In genomic region chr7:96837583-96837982, GRCh38 we compare ENCODE assay signal across 13 cellular contexts.
A peak's percentile ranks its signal among the peaks of the same experiment; 100 is the strongest.
DNase-seq lines count a peak whose midpoint lies in the region; ATAC-seq, FAIRE-seq and TF ChIP-seq lines count a peak whose summit lies in the region.
"Had no signal": no experiment of that assay in that cellular context is flagged by ENCODE, and none has a peak within 500 bp of the region (broad histone marks: within the 10 kb centered on the region; RNA-seq: fewer than 3 reads in every experiment).

No MANE protein-coding gene starts in this region.

- WGBS in neuronal stem cell (ENCODE audit: extremely low coverage in 2 of 2, insufficient read length in 2 of 2, insufficient replicate concordance in 1 of 2), 2 donors, result no CpG with 5 or more reads among the region's 2 CpGs

- no peak overlapping the region for H4K8ac ChIP-seq in neuronal stem cell (ENCODE audit: low read depth, low read length)

- H3K23ac ChIP-seq in neuronal stem cell (ENCODE audit: low read depth, low read length, poor library complexity), result no peak overlapping the region

- H4K91ac ChIP-seq in neuronal stem cell (ENCODE audit: low read depth, low read length, poor library complexity), result no peak overlapping the region

- peak; percentile 95 for ATAC-seq in CD8-positive, alpha-beta T cell
- peak; percentile 98 for ATAC-seq in GM19043 (IDR thresholded peaks at IDR 0.05; ENCODE audit: low read depth, unreplicated experiment)
- peak; percentile 88 for ATAC-seq in HG03025 (IDR thresholded peaks at IDR 0.05; ENCODE audit: low FRiP score, unreplicated experiment)
- ATAC-seq: gastroesophageal sphincter had no signal

- H3K9me3 Mint-ChIP-seq in CD8-positive, alpha-beta T cell, result no peaks in the 10 kb centered on the region

- H3K79me1 ChIP-seq in neuronal stem cell (ENCODE audit: low read depth, low read length), result no peaks in the 10 kb centered on the region

- no peak overlapping the region for H3K27ac ChIP-seq in CD8-positive, alpha-beta T cell (ENCODE audit: low read depth, low read length)
- H3K27ac ChIP-seq in substantia nigra (ENCODE audit: low read depth, low read length, poor library complexity, severe bottlenecking) (no peak overlapping the region), neuronal stem cell (replicated peaks; ENCODE audit: low read length) (no peak overlapping the region)
- H3K27ac ChIP-seq: gastroesophageal sphincter, transverse colon had no signal

- intact Hi-C loops in CD8-positive, alpha-beta T cell (cut with DNase I, micrococcal nuclease), result no loop called here

- H3K36me3 ChIP-seq in CD8-positive, alpha-beta T cell (ENCODE audit: insufficient read depth, low read length), result no peaks in the 10 kb centered on the region
- no peaks in the 10 kb centered on the region for H3K36me3 ChIP-seq in neuronal stem cell (replicated peaks in 1 of 2; ENCODE audit: control insufficient read depth in 2 of 2, insufficient read depth in 2 of 2, low read length in 2 of 2)
- H3K36me3 ChIP-seq: gastroesophageal sphincter, transverse colon had no signal

- no peak overlapping the region for H2BK5ac ChIP-seq in neuronal stem cell (ENCODE audit: low read length)

- no peak for FAIRE-seq in urothelium cell line (lab: Jason Lieb, UNC)
- FAIRE-seq: G401.6 had no signal

- H3K9me3 ChIP-seq in CD8-positive, alpha-beta T cell (ENCODE audit: low read length), result no peaks in the 10 kb centered on the region
- no peaks in the 10 kb centered on the region for H3K9me3 ChIP-seq in neuronal stem cell (replicated peaks in 1 of 2; ENCODE audit: control insufficient read depth in 2 of 2, insufficient read depth in 1 of 2, low read depth in 1 of 2, low read length in 2 of 2)
- H3K9me3 ChIP-seq: gastroesophageal sphincter, transverse colon had no signal

- POLR2A ChIA-PET in CD8-positive, alpha-beta T cell (lab: Charles Lee), result no interaction called here

- no peak overlapping the region for H3K14ac ChIP-seq in neuronal stem cell (ENCODE audit: low read length)

- H3K27me3 ChIP-seq in CD8-positive, alpha-beta T cell (ENCODE audit: insufficient read depth, low read length), result peaks cover 6% of the 10 kb centered on the region
- no peaks in the 10 kb centered on the region for H3K27me3 ChIP-seq in neuronal stem cell (ENCODE audit: control insufficient read depth in 3 of 3, insufficient read depth in 3 of 3, low read depth in 1 of 3, low read length in 3 of 3)
- H3K27me3 ChIP-seq: gastroesophageal sphincter, transverse colon had no signal

- no peak overlapping the region for H2AK5ac ChIP-seq in neuronal stem cell (ENCODE audit: low read depth, low read length)

- no peak for TF ChIP-seq CTCF in CD8-positive, alpha-beta T cell (IDR thresholded peaks at IDR 0.05)

- no peak overlapping the region for H3K4me3 ChIP-seq in CD8-positive, alpha-beta T cell (ENCODE audit: low read depth, low read length)
- no peak overlapping the region for H3K4me3 ChIP-seq in neuronal stem cell (ENCODE audit: low read length in 2 of 2)
- H3K4me3 ChIP-seq: gastroesophageal sphincter, transverse colon had no signal

- H3K4ac ChIP-seq in neuronal stem cell (ENCODE audit: low read length), result no peak overlapping the region

- no peak overlapping the region for H3K18ac ChIP-seq in neuronal stem cell (ENCODE audit: low read length)

- H2AFZ ChIP-seq in neuronal stem cell (ENCODE audit: low read length), result no peak overlapping the region

- DNase-seq in CD8-positive, alpha-beta T cell, result peak in 1 of 7 experiments; percentile 30
- peak; percentile 74 for DNase-seq in SKM-1 (lab: John Stamatoyannopoulos, UW; ENCODE audit: unreplicated experiment)
- DNase-seq in substantia nigra (lab: John Stamatoyannopoulos, UW), result no peak
- no peak for DNase-seq in NCI-H187 (lab: John Stamatoyannopoulos, UW)
- no peak for DNase-seq in urothelium cell line (ENCODE audit: low spot score)
- no peak for DNase-seq in neuronal stem cell (ENCODE audit: low spot score)
- DNase-seq: activated effector memory CD4-positive, alpha-beta T cell treated with Interleukin-2 at 50 U/mL for 16 hours; NCI-H524 treated with DMSO at 0.1 percent for 48 hours; transverse colon had no signal

- H2BK12ac ChIP-seq in neuronal stem cell (ENCODE audit: low read length), result no peak overlapping the region

- H3K4me2 ChIP-seq in neuronal stem cell (ENCODE audit: insufficient read depth, low read length, poor library complexity, severe bottlenecking), result no peak overlapping the region

- peaks cover 31% of the 10 kb centered on the region for H3K4me1 ChIP-seq in CD8-positive, alpha-beta T cell (ENCODE audit: insufficient read depth, low read length)
- peaks cover 0 to 3% of the 10 kb centered on the region in 2 donors for H3K4me1 ChIP-seq in neuronal stem cell (ENCODE audit: control insufficient read depth in 2 of 2, insufficient read depth in 1 of 2, low read depth in 1 of 2, low read length in 2 of 2)
- H3K4me1 ChIP-seq: gastroesophageal sphincter had no signal

- H3K9ac ChIP-seq in neuronal stem cell (ENCODE audit: low read depth, low read length, poor library complexity), result no peak overlapping the region

- H3K4me1 Mint-ChIP-seq in CD8-positive, alpha-beta T cell (ENCODE audit: low read depth), result peaks cover 37% of the 10 kb centered on the region

- H3K4me3 Mint-ChIP-seq in CD8-positive, alpha-beta T cell, result peak overlapping the region; percentile 62

- H2BK120ac ChIP-seq in neuronal stem cell (ENCODE audit: low read depth, low read length), result no peak overlapping the region

- peak overlapping the region; percentile 1 for H3K27ac Mint-ChIP-seq in CD8-positive, alpha-beta T cell

- H3K27me3 Mint-ChIP-seq in CD8-positive, alpha-beta T cell (ENCODE audit: low read depth), result peaks cover 28% of the 10 kb centered on the region

- no peaks in the 10 kb centered on the region for H3K36me3 Mint-ChIP-seq in CD8-positive, alpha-beta T cell

- no peak overlapping the region for H2BK15ac ChIP-seq in neuronal stem cell (ENCODE audit: low read length)

- CTCF ChIA-PET in CD8-positive, alpha-beta T cell (lab: Charles Lee), result no interaction called here
